In genomic region chr17:75516619-75517276, GRCh38 we compare ENCODE assay signal across 1 cellular context.
TF ChIP-seq lines count a peak whose summit lies in the region.

No MANE protein-coding gene starts in this region.

TF ChIP-seq in Ishikawa, 13 proteins besides CTCF, POLR2A, EP300 and RAD21 (continued from another document):
- TF ChIP-seq REST (IDR thresholded peaks at IDR 0.05; ENCODE audit: low read depth) (no peak), MAX (IDR thresholded peaks at IDR 0.05) (no peak; the same call in 1 of the 2 replicates)
